In genomic region chr9:123940721-123941534, GRCh38 we compare ENCODE assay signal across 17 cellular contexts. TPM values are rescaled to one million over a fixed set of nuclear protein-coding genes. Genes with fewer than 3 reads are reported as not detected.
A peak's percentile ranks its signal among the peaks of the same experiment; 100 is the strongest.
DNase-seq lines count a peak whose midpoint lies in the region; ATAC-seq and TF ChIP-seq lines count a peak whose summit lies in the region.
"Had no signal": no experiment of that assay in that cellular context is flagged by ENCODE, and none has a peak within 500 bp of the region (broad histone marks: within the 10 kb centered on the region; RNA-seq: fewer than 3 reads in every experiment).

No MANE protein-coding gene starts in this region.

- POLR2A ChIA-PET in activated CD4-positive, alpha-beta T cell treated with anti-CD3 and anti-CD28 coated beads, Interleukin-2, amount 10 ng/mL, durations not matched to agents 7 days and 5 days (lab: Charles Lee), result no interaction called here

- no peak for DNase-seq in activated CD4-positive, alpha-beta T cell treated with anti-CD3 and anti-CD28 coated beads, Interleukin-2, amount 10 ng/mL, durations not matched to agents 7 days and 5 days
- DNase-seq in activated CD4-positive, alpha-beta T cell treated with anti-CD3 and anti-CD28 coated beads, Interleukin-2, amount 10 ng/mL, durations not matched to agents 24 days and 14 days, result no peak
- peak; percentile 30 for DNase-seq in NCI-H2227 treated with DMSO at 0.1 percent for 48 hours (lab: John Stamatoyannopoulos, UW)
- no peak for DNase-seq in retinal pigment epithelial cell (ENCODE audit: low read depth)
- no peak for DNase-seq in NCI-H345 (lab: John Stamatoyannopoulos, UW)
- DNase-seq in T-helper 17 cell, result no peak
- DNase-seq: activated CD4-positive, alpha-beta T cell treated with anti-CD3 and anti-CD28 coated beads, Interleukin-2, amount 50 U/mL, for 1 hour; esophagus squamous epithelium; heart left ventricle; natural killer cell; NCI-H1436; NCI-H526 treated with DMSO at 0.1 percent for 48 hours; PC-3; psoas muscle; stomach had no signal

- no peak overlapping the region for H3K4me3 Mint-ChIP-seq in activated CD4-positive, alpha-beta T cell treated with anti-CD3 and anti-CD28 coated beads, Interleukin-2, amount 10 ng/mL, durations not matched to agents 7 days and 5 days
- no peak overlapping the region for H3K4me3 Mint-ChIP-seq in activated CD4-positive, alpha-beta T cell treated with anti-CD3 and anti-CD28 coated beads, Interleukin-2, amount 10 ng/mL, durations not matched to agents 24 days and 14 days
- no peak overlapping the region for H3K4me3 Mint-ChIP-seq in T-helper 17 cell
- H3K4me3 Mint-ChIP-seq: natural killer cell had no signal

- H3K27ac Mint-ChIP-seq in activated CD4-positive, alpha-beta T cell treated with anti-CD3 and anti-CD28 coated beads, Interleukin-2, amount 10 ng/mL, durations not matched to agents 7 days and 5 days, result peak overlapping the region; percentile 7
- H3K27ac Mint-ChIP-seq in activated CD4-positive, alpha-beta T cell treated with anti-CD3 and anti-CD28 coated beads, Interleukin-2, amount 10 ng/mL, durations not matched to agents 24 days and 14 days, result no peak overlapping the region
- no peak overlapping the region for H3K27ac Mint-ChIP-seq in T-helper 17 cell
- H3K27ac Mint-ChIP-seq: natural killer cell had no signal

- no peaks in the 10 kb centered on the region for H3K36me3 Mint-ChIP-seq in activated CD4-positive, alpha-beta T cell treated with anti-CD3 and anti-CD28 coated beads, Interleukin-2, amount 10 ng/mL, durations not matched to agents 7 days and 5 days (ENCODE audit: low read depth)
- H3K36me3 Mint-ChIP-seq in activated CD4-positive, alpha-beta T cell treated with anti-CD3 and anti-CD28 coated beads, Interleukin-2, amount 10 ng/mL, durations not matched to agents 24 days and 14 days (ENCODE audit: low read depth), result no peaks in the 10 kb centered on the region
- H3K36me3 Mint-ChIP-seq in T-helper 17 cell (ENCODE audit: low read depth), result peaks cover 3% of the 10 kb centered on the region
- H3K36me3 Mint-ChIP-seq: natural killer cell had no signal

- H3K9me3 ChIP-seq in T-helper 17 cell (ENCODE audit: control insufficient read depth, low read length, poor library complexity, severe bottlenecking), result no peaks in the 10 kb centered on the region
- H3K9me3 ChIP-seq: heart left ventricle, psoas muscle, stomach had no signal

- CTCF ChIA-PET in activated CD4-positive, alpha-beta T cell treated with anti-CD3 and anti-CD28 coated beads, Interleukin-2, amount 10 ng/mL, durations not matched to agents 7 days and 5 days (lab: Charles Lee), result no interaction called here

- no peak overlapping the region for H3K4me3 ChIP-seq in retinal pigment epithelial cell (ENCODE audit: low read length)
- H3K4me3 ChIP-seq: esophagus squamous epithelium, heart left ventricle, psoas muscle, stomach had no signal

- H3K27me3 Mint-ChIP-seq in activated CD4-positive, alpha-beta T cell treated with anti-CD3 and anti-CD28 coated beads, Interleukin-2, amount 10 ng/mL, durations not matched to agents 7 days and 5 days, result peaks cover 6% of the 10 kb centered on the region
- H3K27me3 Mint-ChIP-seq in activated CD4-positive, alpha-beta T cell treated with anti-CD3 and anti-CD28 coated beads, Interleukin-2, amount 10 ng/mL, durations not matched to agents 24 days and 14 days, result peaks cover 12% of the 10 kb centered on the region
- H3K27me3 Mint-ChIP-seq in T-helper 17 cell, result peaks cover 44% of the 10 kb centered on the region

- no peaks in the 10 kb centered on the region for H3K4me1 Mint-ChIP-seq in activated CD4-positive, alpha-beta T cell treated with anti-CD3 and anti-CD28 coated beads, Interleukin-2, amount 10 ng/mL, durations not matched to agents 7 days and 5 days
- no peaks in the 10 kb centered on the region for H3K4me1 Mint-ChIP-seq in activated CD4-positive, alpha-beta T cell treated with anti-CD3 and anti-CD28 coated beads, Interleukin-2, amount 10 ng/mL, durations not matched to agents 24 days and 14 days
- no peaks in the 10 kb centered on the region for H3K4me1 Mint-ChIP-seq in T-helper 17 cell
- H3K4me1 Mint-ChIP-seq: natural killer cell had no signal

- H3K9me3 Mint-ChIP-seq in activated CD4-positive, alpha-beta T cell treated with anti-CD3 and anti-CD28 coated beads, Interleukin-2, amount 10 ng/mL, durations not matched to agents 7 days and 5 days, result no peaks in the 10 kb centered on the region
- H3K9me3 Mint-ChIP-seq in activated CD4-positive, alpha-beta T cell treated with anti-CD3 and anti-CD28 coated beads, Interleukin-2, amount 10 ng/mL, durations not matched to agents 24 days and 14 days, result peaks cover 5% of the 10 kb centered on the region
- H3K9me3 Mint-ChIP-seq: natural killer cell had no signal

- peak; percentile 52 for ATAC-seq in GM18870 (IDR thresholded peaks at IDR 0.05; ENCODE audit: unreplicated experiment)
- no peak for ATAC-seq in GM18498 (IDR thresholded peaks at IDR 0.05; ENCODE audit: unreplicated experiment)
- ATAC-seq in T-helper 17 cell, result no peak
- ATAC-seq: heart left ventricle, natural killer cell, PC-3, psoas muscle had no signal

- peak; percentile 22 for TF ChIP-seq CTCF in retinal pigment epithelial cell (conservative IDR thresholded peaks at IDR 0.05; ENCODE audit: low read depth, low read length)

- intact Hi-C loops in activated CD4-positive, alpha-beta T cell treated with anti-CD3 and anti-CD28 coated beads, Interleukin-2, amount 10 ng/mL, durations not matched to agents 24 days and 14 days (cut with micrococcal nuclease), result no loop called here

RNA-seq across cellular contexts. Expression of gene DENND1A, which starts 11.0 kb away (rescaled TPM):
- 10 to 100 TPM; 15.5 to 21.2 TPM for total RNA-seq in activated CD4-positive, alpha-beta T cell treated with anti-CD3 and anti-CD28 coated beads, Interleukin-2, amount 10 ng/mL, durations not matched to agents 7 days and 5 days
- total RNA-seq in activated CD4-positive, alpha-beta T cell treated with anti-CD3 and anti-CD28 coated beads, Interleukin-2, amount 10 ng/mL, durations not matched to agents 24 days and 14 days, result 22.3 and 25.2 TPM in 2 replicates
- 10 to 100 TPM; 19.9 to 21.1 TPM for total RNA-seq in T-helper 17 cell
